ENCODE assay signal across 1 cellular context in the genomic region with DNA sequence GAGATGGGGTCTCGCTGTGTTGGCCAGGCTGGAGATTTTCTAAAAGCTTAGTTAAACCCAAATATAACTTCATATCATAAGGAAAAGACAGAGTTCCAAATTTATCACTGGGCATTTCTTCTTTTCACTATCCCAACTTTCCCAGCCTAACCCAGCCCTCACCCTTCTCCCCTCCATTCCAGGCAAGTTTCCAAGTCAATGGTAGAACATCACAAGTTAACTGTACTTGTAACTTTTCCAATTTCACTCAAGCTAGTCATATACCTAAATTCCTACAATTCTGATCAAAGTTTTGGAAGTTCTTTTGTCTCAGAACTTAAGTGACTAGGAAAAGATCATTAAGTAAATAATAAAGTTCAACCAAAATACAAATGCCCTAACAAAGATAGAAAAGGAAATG.
TF ChIP-seq lines count a peak whose summit lies in the region.

No MANE protein-coding gene starts in this region.

TF ChIP-seq in WTC11, 78 proteins besides CTCF, POLR2A, EP300 and RAD21 (continued from another document):
- TF ChIP-seq, protein P1, sequence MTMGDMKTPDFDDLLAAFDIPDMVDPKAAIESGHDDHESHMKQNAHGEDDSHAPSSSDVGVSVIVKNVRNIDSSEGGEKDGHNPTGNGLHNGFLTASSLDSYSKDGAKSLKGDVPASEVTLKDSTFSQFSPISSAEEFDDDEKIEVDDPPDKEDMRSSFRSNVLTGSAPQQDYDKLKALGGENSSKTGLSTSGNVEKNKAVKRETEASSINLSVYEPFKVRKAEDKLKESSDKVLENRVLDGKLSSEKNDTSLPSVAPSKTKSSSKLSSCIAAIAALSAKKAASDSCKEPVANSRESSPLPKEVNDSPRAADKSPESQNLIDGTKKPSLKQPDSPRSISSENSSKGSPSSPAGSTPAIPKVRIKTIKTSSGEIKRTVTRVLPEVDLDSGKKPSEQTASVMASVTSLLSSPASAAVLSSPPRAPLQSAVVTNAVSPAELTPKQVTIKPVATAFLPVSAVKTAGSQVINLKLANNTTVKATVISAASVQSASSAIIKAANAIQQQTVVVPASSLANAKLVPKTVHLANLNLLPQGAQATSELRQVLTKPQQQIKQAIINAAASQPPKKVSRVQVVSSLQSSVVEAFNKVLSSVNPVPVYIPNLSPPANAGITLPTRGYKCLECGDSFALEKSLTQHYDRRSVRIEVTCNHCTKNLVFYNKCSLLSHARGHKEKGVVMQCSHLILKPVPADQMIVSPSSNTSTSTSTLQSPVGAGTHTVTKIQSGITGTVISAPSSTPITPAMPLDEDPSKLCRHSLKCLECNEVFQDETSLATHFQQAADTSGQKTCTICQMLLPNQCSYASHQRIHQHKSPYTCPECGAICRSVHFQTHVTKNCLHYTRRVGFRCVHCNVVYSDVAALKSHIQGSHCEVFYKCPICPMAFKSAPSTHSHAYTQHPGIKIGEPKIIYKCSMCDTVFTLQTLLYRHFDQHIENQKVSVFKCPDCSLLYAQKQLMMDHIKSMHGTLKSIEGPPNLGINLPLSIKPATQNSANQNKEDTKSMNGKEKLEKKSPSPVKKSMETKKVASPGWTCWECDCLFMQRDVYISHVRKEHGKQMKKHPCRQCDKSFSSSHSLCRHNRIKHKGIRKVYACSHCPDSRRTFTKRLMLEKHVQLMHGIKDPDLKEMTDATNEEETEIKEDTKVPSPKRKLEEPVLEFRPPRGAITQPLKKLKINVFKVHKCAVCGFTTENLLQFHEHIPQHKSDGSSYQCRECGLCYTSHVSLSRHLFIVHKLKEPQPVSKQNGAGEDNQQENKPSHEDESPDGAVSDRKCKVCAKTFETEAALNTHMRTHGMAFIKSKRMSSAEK (CRISPR knock-in tag; IDR thresholded peaks at IDR 0.05; ENCODE audit: borderline replicate concordance), result no peak
- TF ChIP-seq, protein P2, sequence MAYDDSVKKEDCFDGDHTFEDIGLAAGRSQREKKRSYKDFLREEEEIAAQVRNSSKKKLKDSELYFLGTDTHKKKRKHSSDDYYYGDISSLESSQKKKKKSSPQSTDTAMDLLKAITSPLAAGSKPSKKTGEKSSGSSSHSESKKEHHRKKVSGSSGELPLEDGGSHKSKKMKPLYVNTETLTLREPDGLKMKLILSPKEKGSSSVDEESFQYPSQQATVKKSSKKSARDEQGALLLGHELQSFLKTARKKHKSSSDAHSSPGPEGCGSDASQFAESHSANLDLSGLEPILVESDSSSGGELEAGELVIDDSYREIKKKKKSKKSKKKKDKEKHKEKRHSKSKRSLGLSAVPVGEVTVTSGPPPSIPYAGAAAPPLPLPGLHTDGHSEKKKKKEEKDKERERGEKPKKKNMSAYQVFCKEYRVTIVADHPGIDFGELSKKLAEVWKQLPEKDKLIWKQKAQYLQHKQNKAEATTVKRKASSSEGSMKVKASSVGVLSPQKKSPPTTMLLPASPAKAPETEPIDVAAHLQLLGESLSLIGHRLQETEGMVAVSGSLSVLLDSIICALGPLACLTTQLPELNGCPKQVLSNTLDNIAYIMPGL (CRISPR knock-in tag; IDR thresholded peaks at IDR 0.05), result no peak
- TF ChIP-seq, protein P3, sequence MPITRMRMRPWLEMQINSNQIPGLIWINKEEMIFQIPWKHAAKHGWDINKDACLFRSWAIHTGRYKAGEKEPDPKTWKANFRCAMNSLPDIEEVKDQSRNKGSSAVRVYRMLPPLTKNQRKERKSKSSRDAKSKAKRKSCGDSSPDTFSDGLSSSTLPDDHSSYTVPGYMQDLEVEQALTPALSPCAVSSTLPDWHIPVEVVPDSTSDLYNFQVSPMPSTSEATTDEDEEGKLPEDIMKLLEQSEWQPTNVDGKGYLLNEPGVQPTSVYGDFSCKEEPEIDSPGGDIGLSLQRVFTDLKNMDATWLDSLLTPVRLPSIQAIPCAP (CRISPR knock-in tag; IDR thresholded peaks at IDR 0.05), result no peak
- TF ChIP-seq NR2C2 (CRISPR knock-in tag; IDR thresholded peaks at IDR 0.05) (no peak), ELF4 (CRISPR knock-in tag; IDR thresholded peaks at IDR 0.05; ENCODE audit: low read depth) (no peak), GABPB1 (CRISPR knock-in tag; IDR thresholded peaks at IDR 0.05) (no peak), NFYB (CRISPR knock-in tag; conservative IDR thresholded peaks at IDR 0.05; ENCODE audit: low read depth) (no peak), PRRX2 (CRISPR knock-in tag; IDR thresholded peaks at IDR 0.05) (no peak), CDX4 (CRISPR knock-in tag; IDR thresholded peaks at IDR 0.05; ENCODE audit: borderline replicate concordance) (no peak), NR1H2 (CRISPR knock-in tag; IDR thresholded peaks at IDR 0.05) (no peak)
- TF ChIP-seq, protein P4, sequence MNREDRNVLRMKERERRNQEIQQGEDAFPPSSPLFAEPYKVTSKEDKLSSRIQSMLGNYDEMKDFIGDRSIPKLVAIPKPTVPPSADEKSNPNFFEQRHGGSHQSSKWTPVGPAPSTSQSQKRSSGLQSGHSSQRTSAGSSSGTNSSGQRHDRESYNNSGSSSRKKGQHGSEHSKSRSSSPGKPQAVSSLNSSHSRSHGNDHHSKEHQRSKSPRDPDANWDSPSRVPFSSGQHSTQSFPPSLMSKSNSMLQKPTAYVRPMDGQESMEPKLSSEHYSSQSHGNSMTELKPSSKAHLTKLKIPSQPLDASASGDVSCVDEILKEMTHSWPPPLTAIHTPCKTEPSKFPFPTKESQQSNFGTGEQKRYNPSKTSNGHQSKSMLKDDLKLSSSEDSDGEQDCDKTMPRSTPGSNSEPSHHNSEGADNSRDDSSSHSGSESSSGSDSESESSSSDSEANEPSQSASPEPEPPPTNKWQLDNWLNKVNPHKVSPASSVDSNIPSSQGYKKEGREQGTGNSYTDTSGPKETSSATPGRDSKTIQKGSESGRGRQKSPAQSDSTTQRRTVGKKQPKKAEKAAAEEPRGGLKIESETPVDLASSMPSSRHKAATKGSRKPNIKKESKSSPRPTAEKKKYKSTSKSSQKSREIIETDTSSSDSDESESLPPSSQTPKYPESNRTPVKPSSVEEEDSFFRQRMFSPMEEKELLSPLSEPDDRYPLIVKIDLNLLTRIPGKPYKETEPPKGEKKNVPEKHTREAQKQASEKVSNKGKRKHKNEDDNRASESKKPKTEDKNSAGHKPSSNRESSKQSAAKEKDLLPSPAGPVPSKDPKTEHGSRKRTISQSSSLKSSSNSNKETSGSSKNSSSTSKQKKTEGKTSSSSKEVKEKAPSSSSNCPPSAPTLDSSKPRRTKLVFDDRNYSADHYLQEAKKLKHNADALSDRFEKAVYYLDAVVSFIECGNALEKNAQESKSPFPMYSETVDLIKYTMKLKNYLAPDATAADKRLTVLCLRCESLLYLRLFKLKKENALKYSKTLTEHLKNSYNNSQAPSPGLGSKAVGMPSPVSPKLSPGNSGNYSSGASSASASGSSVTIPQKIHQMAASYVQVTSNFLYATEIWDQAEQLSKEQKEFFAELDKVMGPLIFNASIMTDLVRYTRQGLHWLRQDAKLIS (CRISPR knock-in tag; IDR thresholded peaks at IDR 0.05; ENCODE audit: borderline replicate concordance), result no peak
TF ChIP-seq in WTC11: peak in this region for 0.
